12 cellular contexts compared by ENCODE assay signal in genomic region chr15:78006567-78007205, GRCh38.
DNase-seq lines count a peak whose midpoint lies in the region; ATAC-seq lines count a peak whose summit lies in the region.
"Had no signal": no experiment of that assay in that cellular context is flagged by ENCODE, and none has a peak within 500 bp of the region (broad histone marks: within the 10 kb centered on the region; RNA-seq: fewer than 3 reads in every experiment).

No MANE protein-coding gene starts in this region.

- H3K4me3 Mint-ChIP-seq in activated CD4-positive, alpha-beta T cell treated with anti-CD3 and anti-CD28 coated beads, Interleukin-2, amount 10 ng/mL, durations not matched to agents 24 days and 14 days: no peak overlapping the region
- no peak overlapping the region for H3K4me3 Mint-ChIP-seq in activated naive CD8-positive, alpha-beta T cell treated with anti-CD3 and anti-CD28 coated beads, Interleukin-2, amount 50 U/mL, for 24 hours
- no peak overlapping the region for H3K4me3 Mint-ChIP-seq in memory B cell
- H3K4me3 Mint-ChIP-seq: WTC11 had no signal

- no peaks in the 10 kb centered on the region for H3K27me3 Mint-ChIP-seq in activated CD4-positive, alpha-beta T cell treated with anti-CD3 and anti-CD28 coated beads, Interleukin-2, amount 10 ng/mL, durations not matched to agents 24 days and 14 days
- no peaks in the 10 kb centered on the region for H3K27me3 Mint-ChIP-seq in activated naive CD8-positive, alpha-beta T cell treated with anti-CD3 and anti-CD28 coated beads, Interleukin-2, amount 50 U/mL, for 24 hours
- H3K27me3 Mint-ChIP-seq in memory B cell: no peaks in the 10 kb centered on the region

- no peaks in the 10 kb centered on the region for H3K9me3 ChIP-seq in stomach smooth muscle (ENCODE audit: control insufficient read depth in 2 of 2, low read length in 2 of 2)
- H3K9me3 ChIP-seq: SJSA1 had no signal

- no peak for ATAC-seq in activated naive CD8-positive, alpha-beta T cell treated with anti-CD3 and anti-CD28 coated beads, Interleukin-2, amount 50 U/mL, for 24 hours
- no peak for ATAC-seq in memory B cell (ENCODE audit: low read depth)
- ATAC-seq: WTC11 had no signal

- no peaks in the 10 kb centered on the region for H3K9me3 Mint-ChIP-seq in activated CD4-positive, alpha-beta T cell treated with anti-CD3 and anti-CD28 coated beads, Interleukin-2, amount 10 ng/mL, durations not matched to agents 24 days and 14 days
- H3K9me3 Mint-ChIP-seq in activated naive CD8-positive, alpha-beta T cell treated with anti-CD3 and anti-CD28 coated beads, Interleukin-2, amount 50 U/mL, for 24 hours: no peaks in the 10 kb centered on the region
- H3K9me3 Mint-ChIP-seq in memory B cell: no peaks in the 10 kb centered on the region
- H3K9me3 Mint-ChIP-seq: WTC11 had no signal

- H3K27ac Mint-ChIP-seq in activated CD4-positive, alpha-beta T cell treated with anti-CD3 and anti-CD28 coated beads, Interleukin-2, amount 10 ng/mL, durations not matched to agents 24 days and 14 days: peak overlapping the region; percentile 50
- peak overlapping the region; percentile 29 for H3K27ac Mint-ChIP-seq in activated naive CD8-positive, alpha-beta T cell treated with anti-CD3 and anti-CD28 coated beads, Interleukin-2, amount 50 U/mL, for 24 hours
- peak overlapping the region; percentile 9 for H3K27ac Mint-ChIP-seq in memory B cell
- H3K27ac Mint-ChIP-seq: WTC11 had no signal

- no peak for DNase-seq in activated CD4-positive, alpha-beta T cell treated with anti-CD3 and anti-CD28 coated beads, Interleukin-2, amount 10 ng/mL, durations not matched to agents 24 days and 14 days
- DNase-seq in activated CD4-positive, alpha-beta T cell treated with anti-CD3 and anti-CD28 coated beads, Interleukin-2, amount 50 U/mL, for 48 hours: no peak
- no peak for DNase-seq in activated naive CD8-positive, alpha-beta T cell treated with anti-CD3 and anti-CD28 coated beads, Interleukin-2, amount 50 U/mL, for 24 hours
- DNase-seq in memory B cell (ENCODE audit: low spot score in 2 of 2) (no peak), amniotic stem cell (lab: John Stamatoyannopoulos, UW) (no peak), COLO668 (lab: John Stamatoyannopoulos, UW; ENCODE audit: unreplicated experiment) (no peak), NOMO-1 (lab: John Stamatoyannopoulos, UW; ENCODE audit: unreplicated experiment in 2 of 2) (no peak)
- DNase-seq: NCI-H146, NCI-H748 treated with DMSO at 0.1 percent for 48 hours had no signal

- intact Hi-C loops in activated CD4-positive, alpha-beta T cell treated with anti-CD3 and anti-CD28 coated beads, Interleukin-2, amount 10 ng/mL, durations not matched to agents 24 days and 14 days (cut with micrococcal nuclease): no loop called here

- peaks cover 54% of the 10 kb centered on the region for H3K4me1 ChIP-seq in stomach smooth muscle (ENCODE audit: control insufficient read depth, insufficient read depth, low read length)
- H3K4me1 ChIP-seq: SJSA1 had no signal

- peaks cover 20% of the 10 kb centered on the region for H3K4me1 Mint-ChIP-seq in activated CD4-positive, alpha-beta T cell treated with anti-CD3 and anti-CD28 coated beads, Interleukin-2, amount 10 ng/mL, durations not matched to agents 24 days and 14 days
- peaks cover 9% of the 10 kb centered on the region for H3K4me1 Mint-ChIP-seq in activated naive CD8-positive, alpha-beta T cell treated with anti-CD3 and anti-CD28 coated beads, Interleukin-2, amount 50 U/mL, for 24 hours
- H3K4me1 Mint-ChIP-seq in memory B cell: no peaks in the 10 kb centered on the region

- no peak overlapping the region for H3K4me3 ChIP-seq in stomach smooth muscle (ENCODE audit: low read length in 2 of 2)
- H3K4me3 ChIP-seq: SJSA1 had no signal

- no peak overlapping the region for H3K9ac ChIP-seq in stomach smooth muscle (ENCODE audit: low read length in 2 of 2)

- H3K36me3 Mint-ChIP-seq in activated CD4-positive, alpha-beta T cell treated with anti-CD3 and anti-CD28 coated beads, Interleukin-2, amount 10 ng/mL, durations not matched to agents 24 days and 14 days (ENCODE audit: low read depth): peaks cover 48% of the 10 kb centered on the region
- H3K36me3 Mint-ChIP-seq in activated naive CD8-positive, alpha-beta T cell treated with anti-CD3 and anti-CD28 coated beads, Interleukin-2, amount 50 U/mL, for 24 hours (ENCODE audit: low read depth): peaks cover 18% of the 10 kb centered on the region
- H3K36me3 Mint-ChIP-seq in memory B cell: peaks cover 25% of the 10 kb centered on the region

- H3K27me3 ChIP-seq in stomach smooth muscle (ENCODE audit: control insufficient read depth in 1 of 2, insufficient read depth in 2 of 2, low read length in 2 of 2): no peaks in the 10 kb centered on the region
- H3K27me3 ChIP-seq: SJSA1 had no signal

- H3K36me3 ChIP-seq in stomach smooth muscle (ENCODE audit: control insufficient read depth in 2 of 2, insufficient read depth in 2 of 2, low read length in 2 of 2): peaks cover 5 to 20% of the 10 kb centered on the region in 2 donors

- H3K27ac ChIP-seq in stomach smooth muscle (ENCODE audit: low read length): peak overlapping the region; percentile 49
- H3K27ac ChIP-seq: SJSA1 had no signal
